In the genomic region with DNA sequence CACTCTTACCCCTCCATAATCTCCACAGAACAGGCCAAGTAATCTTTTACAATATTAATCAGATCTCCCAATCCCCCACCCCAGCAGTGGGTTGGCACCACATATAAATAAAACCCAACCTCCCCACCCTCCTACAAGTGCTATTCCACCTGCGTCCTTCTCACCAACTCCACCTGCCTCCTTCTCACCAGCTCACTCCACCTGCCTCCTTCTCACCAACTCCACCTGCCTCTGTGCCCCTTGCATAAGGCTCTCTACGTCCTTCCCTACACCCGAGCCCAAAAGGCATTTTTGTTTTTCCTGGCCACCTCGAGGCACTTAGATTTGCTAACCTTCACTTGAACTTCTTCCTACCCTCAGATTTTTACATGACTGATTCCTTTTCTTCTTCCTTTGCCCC, we compare ENCODE assay signal across 29 cellular contexts.
"Had no signal": no experiment of that assay in that cellular context is flagged by ENCODE, and none has a peak within 500 bp of the region (broad histone marks: within the 10 kb centered on the region; RNA-seq: fewer than 3 reads in every experiment).

No MANE protein-coding gene starts in this region.

- H3K27ac ChIP-seq: adrenal gland, ascending aorta, breast epithelium, esophagus muscularis mucosa, hepatocyte, neural progenitor cell, sigmoid colon, stomach, suprapubic skin, tibial nerve had no signal

- ATAC-seq: activated CD4-positive, CD25-positive, alpha-beta regulatory T cell treated with anti-CD3 and anti-CD28 coated beads, Interleukin-2, amount 50 U/mL, for 24 hours; activated CD8-positive, alpha-beta memory T cell treated with anti-CD3 and anti-CD28 coated beads, Interleukin-2, amount 10 ng/mL, durations not matched to agents 7 days and 5 days; activated CD8-positive, alpha-beta T cell treated with anti-CD3 and anti-CD28 coated beads for 36 hours; left lobe of liver; naive thymus-derived CD8-positive, alpha-beta T cell; stimulated activated memory B cell treated with anti-CD40 and anti-IgM and Interleukin-4, amounts not matched to agents 10 μg/mL and 1 μg/mL and 100 μg/mL, for 72 hours had no signal

- DNase-seq: activated CD4-positive, alpha-beta T cell treated with anti-CD3 and anti-CD28 coated beads, Interleukin-2, amount 10 ng/mL, durations not matched to agents 7 days and 5 days; activated CD8-positive, alpha-beta memory T cell treated with anti-CD3 and anti-CD28 coated beads, Interleukin-2, amount 10 ng/mL, durations not matched to agents 7 days and 5 days; activated CD8-positive, alpha-beta T cell treated with anti-CD3 and anti-CD28 coated beads for 36 hours; activated effector memory CD4-positive, alpha-beta T cell treated with anti-CD3 and anti-CD28 coated beads, Interleukin-2, amount 50 U/mL, for 16 hours; activated naive CD4-positive, alpha-beta T cell treated with anti-CD3 and anti-CD28 coated beads, Interleukin-2, amount 10 ng/mL, durations not matched to agents 7 days and 5 days; activated T-cell treated with anti-CD3 and anti-CD28 coated beads for 4 hours; adrenal gland; effector memory CD4-positive, alpha-beta T cell; glutamatergic neuron; immature natural killer cell; naive thymus-derived CD8-positive, alpha-beta T cell; sigmoid colon; stimulated activated CD4-positive, alpha-beta T cell treated with anti-CD3 and anti-CD28 coated beads, Interleukin-15, amount 100 ng/mL, for 24 hours; stomach; T1000 had no signal

- H3K27ac Mint-ChIP-seq: activated CD4-positive, alpha-beta T cell treated with anti-CD3 and anti-CD28 coated beads, Interleukin-2, amount 10 ng/mL, durations not matched to agents 7 days and 5 days; activated CD8-positive, alpha-beta memory T cell treated with anti-CD3 and anti-CD28 coated beads, Interleukin-2, amount 10 ng/mL, durations not matched to agents 7 days and 5 days; activated CD8-positive, alpha-beta T cell treated with anti-CD3 and anti-CD28 coated beads for 36 hours; activated naive CD4-positive, alpha-beta T cell treated with anti-CD3 and anti-CD28 coated beads, Interleukin-2, amount 10 ng/mL, durations not matched to agents 7 days and 5 days; neural progenitor cell; progenitor cell of endocrine pancreas; stimulated activated memory B cell treated with anti-CD40 and anti-IgM and Interleukin-4, amounts not matched to agents 10 μg/mL and 1 μg/mL and 100 μg/mL, for 72 hours had no signal

- H3K36me3 ChIP-seq: adrenal gland, ascending aorta, breast epithelium, neural progenitor cell had no signal

- H2AFZ ChIP-seq: hepatocyte, neural progenitor cell had no signal

- H3K4me3 Mint-ChIP-seq: activated CD4-positive, alpha-beta T cell treated with anti-CD3 and anti-CD28 coated beads, Interleukin-2, amount 10 ng/mL, durations not matched to agents 7 days and 5 days; activated CD8-positive, alpha-beta memory T cell treated with anti-CD3 and anti-CD28 coated beads, Interleukin-2, amount 10 ng/mL, durations not matched to agents 7 days and 5 days; activated CD8-positive, alpha-beta T cell treated with anti-CD3 and anti-CD28 coated beads for 36 hours; activated naive CD4-positive, alpha-beta T cell treated with anti-CD3 and anti-CD28 coated beads, Interleukin-2, amount 10 ng/mL, durations not matched to agents 7 days and 5 days; central memory CD8-positive, alpha-beta T cell; naive thymus-derived CD8-positive, alpha-beta T cell; neural progenitor cell; stimulated activated memory B cell treated with anti-CD40 and anti-IgM and Interleukin-4, amounts not matched to agents 10 μg/mL and 1 μg/mL and 100 μg/mL, for 72 hours had no signal

- H3K4me2 ChIP-seq: hepatocyte, neural progenitor cell had no signal

- H3K27me3 Mint-ChIP-seq: activated CD4-positive, alpha-beta T cell treated with anti-CD3 and anti-CD28 coated beads, Interleukin-2, amount 10 ng/mL, durations not matched to agents 7 days and 5 days; activated CD8-positive, alpha-beta memory T cell treated with anti-CD3 and anti-CD28 coated beads, Interleukin-2, amount 10 ng/mL, durations not matched to agents 7 days and 5 days; activated CD8-positive, alpha-beta T cell treated with anti-CD3 and anti-CD28 coated beads for 36 hours; activated naive CD4-positive, alpha-beta T cell treated with anti-CD3 and anti-CD28 coated beads, Interleukin-2, amount 10 ng/mL, durations not matched to agents 7 days and 5 days; central memory CD8-positive, alpha-beta T cell; naive thymus-derived CD8-positive, alpha-beta T cell; progenitor cell of endocrine pancreas; stimulated activated memory B cell treated with anti-CD40 and anti-IgM and Interleukin-4, amounts not matched to agents 10 μg/mL and 1 μg/mL and 100 μg/mL, for 72 hours had no signal

- H3K9me3 Mint-ChIP-seq: activated CD4-positive, alpha-beta T cell treated with anti-CD3 and anti-CD28 coated beads, Interleukin-2, amount 10 ng/mL, durations not matched to agents 7 days and 5 days; activated CD8-positive, alpha-beta T cell treated with anti-CD3 and anti-CD28 coated beads for 36 hours; activated naive CD4-positive, alpha-beta T cell treated with anti-CD3 and anti-CD28 coated beads, Interleukin-2, amount 10 ng/mL, durations not matched to agents 7 days and 5 days; central memory CD8-positive, alpha-beta T cell; immature natural killer cell; naive thymus-derived CD8-positive, alpha-beta T cell; neural progenitor cell; stimulated activated memory B cell treated with anti-CD40 and anti-IgM and Interleukin-4, amounts not matched to agents 10 μg/mL and 1 μg/mL and 100 μg/mL, for 72 hours had no signal

- H3K9me3 ChIP-seq: adrenal gland, ascending aorta, breast epithelium, esophagus muscularis mucosa, sigmoid colon, stomach, suprapubic skin, tibial nerve had no signal

- H3K4me1 Mint-ChIP-seq: activated naive CD4-positive, alpha-beta T cell treated with anti-CD3 and anti-CD28 coated beads, Interleukin-2, amount 10 ng/mL, durations not matched to agents 7 days and 5 days; neural progenitor cell had no signal

- H3K9ac ChIP-seq: neural progenitor cell had no signal

- H3K27me3 ChIP-seq: adrenal gland, ascending aorta, breast epithelium, esophagus muscularis mucosa, hepatocyte, neural progenitor cell, sigmoid colon, stomach, suprapubic skin, tibial nerve had no signal

- H3K4me3 ChIP-seq: adrenal gland, ascending aorta, breast epithelium, esophagus muscularis mucosa, hepatocyte, lung, neural progenitor cell, sigmoid colon, smooth muscle cell, stomach, suprapubic skin, tibial nerve had no signal

- H3K4me1 ChIP-seq: ascending aorta, breast epithelium, esophagus muscularis mucosa, neural progenitor cell, sigmoid colon, stomach, suprapubic skin, tibial nerve had no signal
